1 cellular context compared by ENCODE assay signal in genomic region chr3:18585019-18585968, GRCh38.
TF ChIP-seq lines count a peak whose summit lies in the region.

No MANE protein-coding gene starts in this region.

TF ChIP-seq in GM23338, 12 proteins besides CTCF, POLR2A, EP300 and RAD21:
- TF ChIP-seq ZNF462 (CRISPR knock-in tag; IDR thresholded peaks at IDR 0.05) (no peak), ZNF331 (CRISPR knock-in tag; IDR thresholded peaks at IDR 0.05; ENCODE audit: low read depth) (no peak), STAT1 (IDR thresholded peaks at IDR 0.05; ENCODE audit: unreplicated experiment) (no peak), EZH2phosphoT487 (IDR thresholded peaks at IDR 0.05; ENCODE audit: unreplicated experiment) (no peak)
